ENCODE assay signal across 1 cellular context in the genomic region with DNA sequence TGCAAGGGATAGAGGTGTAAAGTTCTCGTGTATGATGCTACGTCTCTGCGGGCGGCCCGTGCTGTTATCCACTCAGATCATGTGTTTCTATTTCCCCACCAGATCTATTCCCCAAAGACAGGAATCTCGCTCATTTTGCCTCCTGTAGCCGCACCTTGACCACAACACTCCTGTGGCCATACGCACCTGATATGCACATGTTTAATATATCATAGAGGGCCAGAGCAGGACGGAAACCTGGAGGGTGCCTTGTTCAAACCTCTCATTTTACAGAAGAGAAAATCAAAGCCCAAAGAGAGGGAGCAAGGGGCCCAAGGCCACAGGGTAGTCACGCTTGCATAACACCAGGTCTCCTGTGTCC.
TF ChIP-seq lines count a peak whose summit lies in the region.

No MANE protein-coding gene starts in this region.

TF ChIP-seq in HepG2, 621 proteins besides CTCF, POLR2A, EP300 and RAD21:
- TF ChIP-seq ZNF614 (CRISPR knock-in tag; IDR thresholded peaks at IDR 0.05; ENCODE audit: borderline replicate concordance) (no peak), MTA1 (CRISPR knock-in tag; IDR thresholded peaks at IDR 0.05; ENCODE audit: borderline replicate concordance) (no peak), ZNF326 (CRISPR knock-in tag; IDR thresholded peaks at IDR 0.05; ENCODE audit: borderline replicate concordance) (no peak), ZNF879 (CRISPR knock-in tag; IDR thresholded peaks at IDR 0.05) (no peak), WIZ (CRISPR knock-in tag; IDR thresholded peaks at IDR 0.05) (no peak), ZNF180 (CRISPR knock-in tag; IDR thresholded peaks at IDR 0.05; ENCODE audit: borderline replicate concordance, low read depth) (no peak), AHR (CRISPR knock-in tag; IDR thresholded peaks at IDR 0.05) (no peak), HNRNPH1 (optimal IDR thresholded peaks at IDR 0.05; ENCODE audit: low read depth, low read length) (no peak), TOPORS (CRISPR knock-in tag; IDR thresholded peaks at IDR 0.05) (no peak), GFI1 (CRISPR knock-in tag; IDR thresholded peaks at IDR 0.05; ENCODE audit: borderline replicate concordance) (0 out of 2 replicates have a peak, but pooled peaks have one; percentile 28), ZBTB8A (CRISPR knock-in tag; IDR thresholded peaks at IDR 0.05; ENCODE audit: borderline replicate concordance, low read depth) (no peak), ZNF343 (CRISPR knock-in tag; IDR thresholded peaks at IDR 0.05) (no peak)
- TF ChIP-seq, protein P1, sequence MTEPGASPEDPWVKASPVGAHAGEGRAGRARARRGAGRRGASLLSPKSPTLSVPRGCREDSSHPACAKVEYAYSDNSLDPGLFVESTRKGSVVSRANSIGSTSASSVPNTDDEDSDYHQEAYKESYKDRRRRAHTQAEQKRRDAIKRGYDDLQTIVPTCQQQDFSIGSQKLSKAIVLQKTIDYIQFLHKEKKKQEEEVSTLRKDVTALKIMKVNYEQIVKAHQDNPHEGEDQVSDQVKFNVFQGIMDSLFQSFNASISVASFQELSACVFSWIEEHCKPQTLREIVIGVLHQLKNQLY (CRISPR knock-in tag; IDR thresholded peaks at IDR 0.05): no peak
- TF ChIP-seq, protein P2, sequence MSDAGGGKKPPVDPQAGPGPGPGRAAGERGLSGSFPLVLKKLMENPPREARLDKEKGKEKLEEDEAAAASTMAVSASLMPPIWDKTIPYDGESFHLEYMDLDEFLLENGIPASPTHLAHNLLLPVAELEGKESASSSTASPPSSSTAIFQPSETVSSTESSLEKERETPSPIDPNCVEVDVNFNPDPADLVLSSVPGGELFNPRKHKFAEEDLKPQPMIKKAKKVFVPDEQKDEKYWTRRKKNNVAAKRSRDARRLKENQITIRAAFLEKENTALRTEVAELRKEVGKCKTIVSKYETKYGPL (CRISPR knock-in tag; IDR thresholded peaks at IDR 0.05): 0 out of 2 replicates have a peak, but pooled peaks have one; percentile 63
- TF ChIP-seq, protein P3, sequence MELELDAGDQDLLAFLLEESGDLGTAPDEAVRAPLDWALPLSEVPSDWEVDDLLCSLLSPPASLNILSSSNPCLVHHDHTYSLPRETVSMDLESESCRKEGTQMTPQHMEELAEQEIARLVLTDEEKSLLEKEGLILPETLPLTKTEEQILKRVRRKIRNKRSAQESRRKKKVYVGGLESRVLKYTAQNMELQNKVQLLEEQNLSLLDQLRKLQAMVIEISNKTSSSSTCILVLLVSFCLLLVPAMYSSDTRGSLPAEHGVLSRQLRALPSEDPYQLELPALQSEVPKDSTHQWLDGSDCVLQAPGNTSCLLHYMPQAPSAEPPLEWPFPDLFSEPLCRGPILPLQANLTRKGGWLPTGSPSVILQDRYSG (CRISPR knock-in tag; IDR thresholded peaks at IDR 0.05): no peak
- TF ChIP-seq, protein P4, sequence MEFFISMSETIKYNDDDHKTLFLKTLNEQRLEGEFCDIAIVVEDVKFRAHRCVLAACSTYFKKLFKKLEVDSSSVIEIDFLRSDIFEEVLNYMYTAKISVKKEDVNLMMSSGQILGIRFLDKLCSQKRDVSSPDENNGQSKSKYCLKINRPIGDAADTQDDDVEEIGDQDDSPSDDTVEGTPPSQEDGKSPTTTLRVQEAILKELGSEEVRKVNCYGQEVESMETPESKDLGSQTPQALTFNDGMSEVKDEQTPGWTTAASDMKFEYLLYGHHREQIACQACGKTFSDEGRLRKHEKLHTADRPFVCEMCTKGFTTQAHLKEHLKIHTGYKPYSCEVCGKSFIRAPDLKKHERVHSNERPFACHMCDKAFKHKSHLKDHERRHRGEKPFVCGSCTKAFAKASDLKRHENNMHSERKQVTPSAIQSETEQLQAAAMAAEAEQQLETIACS (CRISPR knock-in tag; IDR thresholded peaks at IDR 0.05): no peak
- TF ChIP-seq, protein P5, sequence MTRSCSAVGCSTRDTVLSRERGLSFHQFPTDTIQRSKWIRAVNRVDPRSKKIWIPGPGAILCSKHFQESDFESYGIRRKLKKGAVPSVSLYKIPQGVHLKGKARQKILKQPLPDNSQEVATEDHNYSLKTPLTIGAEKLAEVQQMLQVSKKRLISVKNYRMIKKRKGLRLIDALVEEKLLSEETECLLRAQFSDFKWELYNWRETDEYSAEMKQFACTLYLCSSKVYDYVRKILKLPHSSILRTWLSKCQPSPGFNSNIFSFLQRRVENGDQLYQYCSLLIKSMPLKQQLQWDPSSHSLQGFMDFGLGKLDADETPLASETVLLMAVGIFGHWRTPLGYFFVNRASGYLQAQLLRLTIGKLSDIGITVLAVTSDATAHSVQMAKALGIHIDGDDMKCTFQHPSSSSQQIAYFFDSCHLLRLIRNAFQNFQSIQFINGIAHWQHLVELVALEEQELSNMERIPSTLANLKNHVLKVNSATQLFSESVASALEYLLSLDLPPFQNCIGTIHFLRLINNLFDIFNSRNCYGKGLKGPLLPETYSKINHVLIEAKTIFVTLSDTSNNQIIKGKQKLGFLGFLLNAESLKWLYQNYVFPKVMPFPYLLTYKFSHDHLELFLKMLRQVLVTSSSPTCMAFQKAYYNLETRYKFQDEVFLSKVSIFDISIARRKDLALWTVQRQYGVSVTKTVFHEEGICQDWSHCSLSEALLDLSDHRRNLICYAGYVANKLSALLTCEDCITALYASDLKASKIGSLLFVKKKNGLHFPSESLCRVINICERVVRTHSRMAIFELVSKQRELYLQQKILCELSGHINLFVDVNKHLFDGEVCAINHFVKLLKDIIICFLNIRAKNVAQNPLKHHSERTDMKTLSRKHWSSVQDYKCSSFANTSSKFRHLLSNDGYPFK (CRISPR knock-in tag; IDR thresholded peaks at IDR 0.05; ENCODE audit: borderline replicate concordance): no peak
- TF ChIP-seq, protein P6, sequence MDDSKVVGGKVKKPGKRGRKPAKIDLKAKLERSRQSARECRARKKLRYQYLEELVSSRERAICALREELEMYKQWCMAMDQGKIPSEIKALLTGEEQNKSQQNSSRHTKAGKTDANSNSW (CRISPR knock-in tag; IDR thresholded peaks at IDR 0.05; ENCODE audit: borderline replicate concordance): no peak
